Comparison of ENCODE assay signal across 8 cellular contexts in the genomic region with DNA sequence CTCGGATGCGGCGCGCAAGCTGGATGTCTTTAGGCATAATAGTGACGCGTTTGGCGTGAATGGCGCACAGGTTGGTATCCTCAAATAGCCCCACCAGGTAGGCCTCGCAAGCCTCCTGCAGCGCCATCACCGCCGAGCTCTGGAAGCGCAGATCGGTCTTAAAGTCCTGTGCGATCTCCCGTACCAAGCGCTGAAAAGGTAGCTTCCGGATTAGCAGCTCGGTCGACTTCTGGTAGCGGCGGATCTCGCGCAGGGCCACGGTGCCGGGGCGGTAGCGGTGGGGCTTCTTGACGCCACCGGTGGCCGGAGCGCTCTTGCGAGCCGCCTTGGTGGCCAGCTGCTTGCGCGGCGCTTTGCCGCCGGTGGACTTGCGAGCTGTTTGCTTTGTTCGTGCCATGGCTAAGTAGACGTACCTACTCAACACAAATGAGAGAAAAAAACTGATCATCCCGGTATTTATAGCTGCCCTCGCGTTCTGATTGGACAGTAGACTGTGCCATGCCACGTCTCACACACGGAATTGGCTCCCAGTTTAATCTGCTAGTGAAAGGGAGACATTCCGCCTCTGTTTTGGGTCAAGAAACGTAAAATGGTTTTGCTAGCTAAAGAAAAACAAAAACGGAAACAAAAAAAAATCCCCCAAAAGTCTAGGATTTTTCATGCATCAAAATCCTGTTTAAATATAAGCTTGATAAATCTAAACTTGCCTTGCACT. TPM values are rescaled to one million over a fixed set of nuclear protein-coding genes. Genes with fewer than 3 reads are reported as not detected.
A peak's percentile ranks its signal among the peaks of the same experiment; 100 is the strongest.
DNase-seq lines count a peak whose midpoint lies in the region; ATAC-seq and TF ChIP-seq lines count a peak whose summit lies in the region.

No MANE protein-coding gene starts in this region.

- TF ChIP-seq CTCF in OCI-LY1 (IDR thresholded peaks at IDR 0.05; ENCODE audit: low read length) = peak; percentile 36
- no peak for TF ChIP-seq CTCF in fibroblast of mammary gland (conservative IDR thresholded peaks at IDR 0.05; ENCODE audit: control insufficient read depth, insufficient read depth, low read depth, low read length)
- peak; percentile 74 for TF ChIP-seq CTCF in neural cell (IDR thresholded peaks at IDR 0.05; ENCODE audit: poor library complexity, severe bottlenecking)

- H3F3A ChIP-seq in OCI-LY1 (ENCODE audit: insufficient read depth, low read length) = peaks cover 10% of the 10 kb centered on the region; the same call in 1 of the 2 replicates
- H3F3A ChIP-seq in neural cell (ENCODE audit: insufficient read depth, low read length, poor library complexity, severe bottlenecking) = peaks cover 4% of the 10 kb centered on the region

- H3K27me3 ChIP-seq in OCI-LY1 (ENCODE audit: insufficient read depth, low read length) (no peaks in the 10 kb centered on the region), neural cell (ENCODE audit: insufficient read depth, low read depth, low read length) (peaks cover 32% of the 10 kb centered on the region), thymus (ENCODE audit: control insufficient read depth, insufficient read depth) (no peaks in the 10 kb centered on the region)

- peak; percentile 37 for TF ChIP-seq RAD21 in neural cell (conservative IDR thresholded peaks at IDR 0.05)

- H2AFZ ChIP-seq in OCI-LY1 (ENCODE audit: low read length) (no peak overlapping the region), neural cell (ENCODE audit: low read depth, low read length) (no peak overlapping the region)

- H3K79me2 ChIP-seq in OCI-LY1 (ENCODE audit: insufficient read depth, low read length) (no peaks in the 10 kb centered on the region), neural cell (replicated peaks; ENCODE audit: insufficient read depth, low read length) (no peaks in the 10 kb centered on the region)

- H3K36me3 ChIP-seq in OCI-LY1 (ENCODE audit: insufficient read depth, low read length) (no peaks in the 10 kb centered on the region), neural cell (ENCODE audit: insufficient read depth, low read length) (no peaks in the 10 kb centered on the region), thymus (ENCODE audit: control insufficient read depth, insufficient read depth) (no peaks in the 10 kb centered on the region)

- H3K9me3 ChIP-seq in OCI-LY1 (ENCODE audit: low read length) (no peaks in the 10 kb centered on the region), neural cell (ENCODE audit: low read length) (no peaks in the 10 kb centered on the region), thymus (ENCODE audit: control insufficient read depth) (no peaks in the 10 kb centered on the region)

- under 1% methylated on average over 50 of the region's 50 CpGs for WGBS in thymus

- peak overlapping the region; percentile 96 for H3K9ac ChIP-seq in OCI-LY1 (ENCODE audit: low read length)
- H3K9ac ChIP-seq in neural cell (ENCODE audit: low read length) = peak overlapping the region; percentile 73

- H3K4me2 ChIP-seq in OCI-LY1 (ENCODE audit: low read length) = peak overlapping the region; percentile 96
- peak overlapping the region; percentile 60 for H3K4me2 ChIP-seq in neural cell (ENCODE audit: low read length)

- peaks cover 67% of the 10 kb centered on the region for H3K4me1 ChIP-seq in OCI-LY1 (ENCODE audit: insufficient read depth, low read length, severe bottlenecking)
- peaks cover 7% of the 10 kb centered on the region for H3K4me1 ChIP-seq in thymus (ENCODE audit: control insufficient read depth, insufficient read depth, low read length)

- H3K27ac ChIP-seq in OCI-LY1 (ENCODE audit: low read depth, low read length, poor library complexity, severe bottlenecking) (peak overlapping the region; percentile 99), neural cell (ENCODE audit: low read length) (peak overlapping the region; percentile 75), thymus (ENCODE audit: low read depth) (peak overlapping the region; percentile 100)

- H4K20me1 ChIP-seq in OCI-LY1 (ENCODE audit: insufficient read depth, low read length) (no peaks in the 10 kb centered on the region), neural cell (ENCODE audit: insufficient read depth) (no peaks in the 10 kb centered on the region)

- peak; percentile 57 for ATAC-seq in GM19463 (IDR thresholded peaks at IDR 0.05; ENCODE audit: unreplicated experiment)

- H3K9me2 ChIP-seq in OCI-LY1 (ENCODE audit: low read depth, low read length) (no peaks in the 10 kb centered on the region), neural cell (ENCODE audit: insufficient read depth, low read length) (no peaks in the 10 kb centered on the region)

- H3K4me3 ChIP-seq in OCI-LY1 (ENCODE audit: low read depth, low read length, poor library complexity, severe bottlenecking) (peak overlapping the region; percentile 73), fibroblast of mammary gland (ENCODE audit: control insufficient read depth, low read depth, low read length) (peak overlapping the region; percentile 60), neural cell (ENCODE audit: low read length) (peak overlapping the region; percentile 74), thymus (ENCODE audit: low read length) (peak overlapping the region; percentile 56)

- TF ChIP-seq EP300 in neural cell (conservative IDR thresholded peaks at IDR 0.05; ENCODE audit: poor library complexity, severe bottlenecking) = peak; percentile 65

- DNase-seq in CMK (ENCODE audit: low read depth) = peak; percentile 81
- peak; percentile 89 for DNase-seq in HPDE6-E6E7 (ENCODE audit: extremely low spot score)
- peak; percentile 54 to 58 for DNase-seq in activated T-helper 1 cell treated with anti-CD3 and anti-CD28 coated beads, Interleukin-2, amount 50 U/mL, for 16 hours (ENCODE audit: low read depth in 1 of 2, low spot score in 1 of 2)
- DNase-seq in fibroblast of mammary gland (ENCODE audit: low read depth) = peak; percentile 95

TF ChIP-seq in neural cell, 6 proteins besides CTCF, POLR2A, EP300 and RAD21:
- TF ChIP-seq SMC3 (conservative IDR thresholded peaks at IDR 0.05; ENCODE audit: poor library complexity) (peak; percentile 31), EZH2 (IDR thresholded peaks at IDR 0.05; ENCODE audit: borderline replicate concordance, insufficient read depth, low read length, poor library complexity, severe bottlenecking) (no peak), POLR2AphosphoS5 (IDR thresholded peaks at IDR 0.05) (peak; percentile 92), MXI1 (conservative IDR thresholded peaks at IDR 0.05; ENCODE audit: poor library complexity, severe bottlenecking) (peak; percentile 53), REST (IDR thresholded peaks at IDR 0.05; ENCODE audit: borderline replicate concordance) (peak; percentile 92), TAF1 (IDR thresholded peaks at IDR 0.05; ENCODE audit: low read depth) (peak; percentile 76)

RNA-seq across cellular contexts. Expression of gene OR2B2, which starts 40.1 kb away (rescaled TPM):
- polyA plus RNA-seq in neural cell (not detected in 2 replicates), thymus (not detected)
- not detected in 2 replicates for polyA minus RNA-seq in neural cell

Comparison
In these comparisons a context has a peak if more than half of its experiments do, and no peak if none do; other contexts are left out.
1. Peak in every context shown above with its lines: DNase-seq, ATAC-seq, H3K4me3 ChIP-seq and H3K27ac ChIP-seq.